In the genomic region with DNA sequence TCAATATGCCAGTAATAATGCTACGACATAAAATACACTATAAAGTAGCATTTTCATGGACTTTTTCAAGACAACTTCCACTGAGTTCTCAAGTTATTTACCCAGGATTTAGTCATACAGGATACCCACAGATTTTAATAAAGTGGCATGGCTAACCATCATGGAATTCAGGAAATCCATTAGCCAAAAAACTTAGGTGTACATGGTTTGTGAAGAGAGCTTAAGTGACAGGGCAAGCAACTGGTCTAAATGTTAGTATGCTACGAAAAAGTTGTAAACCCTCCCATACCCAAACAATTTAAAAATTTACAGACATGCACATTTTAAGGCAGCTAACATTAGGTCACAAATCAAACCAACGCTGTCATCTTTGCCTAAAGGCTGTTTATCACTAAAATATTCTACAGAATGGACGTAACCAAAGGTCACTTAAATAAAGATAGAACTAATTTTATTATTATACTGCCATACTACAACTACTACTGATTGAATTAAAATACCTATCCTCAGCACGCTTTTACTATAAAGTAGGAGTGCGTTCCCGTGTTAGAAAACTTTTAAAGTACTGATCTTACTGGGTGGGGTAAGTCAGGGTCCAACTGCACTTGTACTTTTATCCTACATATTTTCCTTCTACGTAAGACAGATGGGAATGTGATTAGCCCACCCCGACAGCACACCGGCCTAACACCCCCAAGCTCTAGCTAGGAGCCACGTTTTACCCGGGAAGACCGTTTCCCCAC, we compare ENCODE assay signal across 8 cellular contexts. TPM values are rescaled to one million over a fixed set of nuclear protein-coding genes. Genes with fewer than 3 reads are reported as not detected.
A peak's percentile ranks its signal among the peaks of the same experiment; 100 is the strongest.
DNase-seq lines count a peak whose midpoint lies in the region; ATAC-seq and TF ChIP-seq lines count a peak whose summit lies in the region.

No MANE protein-coding gene starts in this region.

- H3K27ac ChIP-seq in heart left ventricle (peak overlapping the region in 11 of 12 donors; percentile 87 to 96 (median 92)), adrenal gland (peak overlapping the region in 4 of 5 donors; percentile 46 to 99 (median 91)), liver (ENCODE audit: low read depth in 1 of 2, low read length in 2 of 2) (peak overlapping the region in 1 of 2 donors; percentile 86), upper lobe of right lung (peak overlapping the region; percentile 85)

- H3K27me3 ChIP-seq in heart left ventricle (no peaks in the 10 kb centered on the region), adrenal gland (no peaks in the 10 kb centered on the region), liver (ENCODE audit: control insufficient read depth in 4 of 4, insufficient read depth in 4 of 4, low read length in 3 of 4) (no peaks in the 10 kb centered on the region), upper lobe of right lung (no peaks in the 10 kb centered on the region)

- TF ChIP-seq CTCF in heart left ventricle (IDR thresholded peaks at IDR 0.05) = no peak
- no peak for TF ChIP-seq CTCF in adrenal gland (IDR thresholded peaks at IDR 0.05)
- no peak for TF ChIP-seq CTCF in liver (IDR thresholded peaks at IDR 0.05; ENCODE audit: low read depth, low read length, missing input control)
- no peak for TF ChIP-seq CTCF in upper lobe of right lung (IDR thresholded peaks at IDR 0.05)

- TF ChIP-seq RAD21 in liver (IDR thresholded peaks at IDR 0.05) = no peak

- peak overlapping the region; percentile 58 to 98 (median 90) for H3K4me3 ChIP-seq in heart left ventricle
- peak overlapping the region in 3 of 4 donors; percentile 63 to 83 (median 68) for H3K4me3 ChIP-seq in adrenal gland
- H3K4me3 ChIP-seq in liver (ENCODE audit: low read depth in 1 of 3, low read length in 3 of 3) = peak overlapping the region; percentile 38 to 80 (median 76)
- peak overlapping the region; percentile 92 for H3K4me3 ChIP-seq in upper lobe of right lung

- WGBS in heart left ventricle, 4 donors = 10 to 14% (median 13%) methylated on average over 13 of the region's 13 CpGs
- WGBS in adrenal gland, 4 donors = 7 to 10% (median 9%) methylated on average over 13 of the region's 13 CpGs
- 21% methylated on average over 13 of the region's 13 CpGs for WGBS in liver

- DNase-seq in heart left ventricle = no peak
- DNase-seq in Right ventricle myocardium inferior (ENCODE audit: missing footprints) = no peak
- no peak for DNase-seq in adrenal gland
- no peak for DNase-seq in upper lobe of right lung
- no peak for DNase-seq in NCI-H1694 (lab: John Stamatoyannopoulos, UW)
- no peak for DNase-seq in occipital lobe (lab: John Stamatoyannopoulos, UW)

- H3K4me1 ChIP-seq in heart left ventricle (peaks cover 0 to 39% (median 25%) of the 10 kb centered on the region in 12 donors), adrenal gland (replicated peaks in 1 of 2) (peaks cover 22 to 26% of the 10 kb centered on the region in 2 donors), liver (ENCODE audit: control insufficient read depth in 4 of 4, insufficient read depth in 4 of 4, low read length in 3 of 4) (peaks cover 1 to 20% (median 14%) of the 10 kb centered on the region in 4 donors), upper lobe of right lung (peaks cover 12% of the 10 kb centered on the region)

- ATAC-seq in heart left ventricle (no peak), Right ventricle myocardium inferior (no peak), upper lobe of right lung (no peak), HG03378 (IDR thresholded peaks at IDR 0.05; ENCODE audit: unreplicated experiment) (no peak)

- H3K36me3 ChIP-seq in heart left ventricle (no peaks in the 10 kb centered on the region), adrenal gland (replicated peaks in 1 of 2) (no peaks in the 10 kb centered on the region), liver (ENCODE audit: control insufficient read depth in 4 of 4, insufficient read depth in 3 of 4, low read depth in 1 of 4, low read length in 3 of 4) (no peaks in the 10 kb centered on the region), upper lobe of right lung (no peaks in the 10 kb centered on the region)

- no peak for TF ChIP-seq POLR2A in heart left ventricle (IDR thresholded peaks at IDR 0.05)
- no peak for TF ChIP-seq POLR2A in adrenal gland (IDR thresholded peaks at IDR 0.05)

- intact Hi-C loops in heart left ventricle (cut with DNase I) (loop anchor here in 7 of 10 donors (2.0 to 10.0 kb wide), 9 partner anchors 94 to 368 kb away; partner anchors contain the start of genes STK10 (in 5 of the 7) and SH3PXD2B (in 2 of the 7)), Right ventricle myocardium inferior (cut with DNase I) (loop anchor here (2.0 to 5.0 kb wide), 2 partner anchors 94 to 175 kb away; partner anchors contain the start of gene STK10), adrenal gland (cut with DNase I) (loop anchor here in 1 of 2 donors (10.0 kb wide), 1 partner anchor 98 kb away; the partner anchor contains the start of gene STK10), upper lobe of right lung (cut with DNase I) (loop anchor here (10.0 kb wide), 1 partner anchor 178 kb away; no protein-coding TSS in a partner anchor)

- H3K9ac ChIP-seq in liver (ENCODE audit: low read depth in 1 of 2, low read length in 2 of 2) = peak overlapping the region; percentile 42 to 43

- H3K9me3 ChIP-seq in heart left ventricle = no peaks in the 10 kb centered on the region
- H3K9me3 ChIP-seq in adrenal gland (replicated peaks in 1 of 3) = no peaks in the 10 kb centered on the region
- no peaks in the 10 kb centered on the region for H3K9me3 ChIP-seq in liver (ENCODE audit: control insufficient read depth in 4 of 4, low read length in 3 of 4)
- no peaks in the 10 kb centered on the region for H3K9me3 ChIP-seq in upper lobe of right lung

TF ChIP-seq in liver, 16 proteins besides CTCF, POLR2A, EP300 and RAD21:
- TF ChIP-seq REST (IDR thresholded peaks at IDR 0.05) (no peak), HNF4A (conservative IDR thresholded peaks at IDR 0.05) (no peak), NR2F2 (IDR thresholded peaks at IDR 0.05) (no peak), YY1 (IDR thresholded peaks at IDR 0.05) (no peak)

RNA-seq across cellular contexts. Expression of gene UBTD2, which starts 1.1 kb away (rescaled TPM):
- total RNA-seq in heart left ventricle = 10 to 100 TPM in 3 of 9 donors, 1 to 10 TPM in 6; 9.1 to 13.3 (median 9.7) TPM
- 10 to 100 TPM in 1 of 2 donors, 1 to 10 TPM in 1; 5.0 to 11.6 TPM for polyA plus RNA-seq in heart left ventricle
- total RNA-seq in Right ventricle myocardium inferior = 8.6 TPM
- total RNA-seq in adrenal gland = 10 to 100 TPM; 11.4 to 22.7 (median 17.2) TPM
- polyA plus RNA-seq in adrenal gland = 10 to 100 TPM in 2 of 3 donors, 1 to 10 TPM in 1; 8.2 to 19.7 (median 11.0) TPM
- total RNA-seq in liver = 1 to 10 TPM; 7.9 to 8.3 TPM
- 1 to 10 TPM; 4.4 to 5.3 TPM for polyA plus RNA-seq in liver
- 18.8 TPM for total RNA-seq in upper lobe of right lung
- total RNA-seq in occipital lobe = 81.9 TPM
